ENCODE assay signal across 7 cellular contexts in genomic region chr10:66228887-66229286, GRCh38.
"Had no signal": no experiment of that assay in that cellular context is flagged by ENCODE, and none has a peak within 500 bp of the region (broad histone marks: within the 10 kb centered on the region; RNA-seq: fewer than 3 reads in every experiment).

No MANE protein-coding gene starts in this region.

- H3K27ac ChIP-seq: HL-60 had no signal

- H3K4me2 ChIP-seq: GM23338 had no signal

- H2AFZ ChIP-seq: GM23338 had no signal

- ATAC-seq: GM23338 had no signal

- H3K4me3 ChIP-seq: GM23338 had no signal

- FAIRE-seq: H1, H54 had no signal

- DNase-seq: H9, HCEC 1CT, KG1 had no signal
